10 cellular contexts compared by ENCODE assay signal in genomic region chr22:31286360-31287255, GRCh38. TPM values are rescaled to one million over a fixed set of nuclear protein-coding genes. Genes with fewer than 3 reads are reported as not detected.
DNase-seq lines count a peak whose midpoint lies in the region; ATAC-seq and TF ChIP-seq lines count a peak whose summit lies in the region.
"Had no signal": no experiment of that assay in that cellular context is flagged by ENCODE, and none has a peak within 500 bp of the region (broad histone marks: within the 10 kb centered on the region; RNA-seq: fewer than 3 reads in every experiment).

No MANE protein-coding gene starts in this region.

- CTCF ChIA-PET in CD4-positive, alpha-beta T cell (lab: Charles Lee) = interaction anchor here (2.1 to 2.2 kb wide), 2 partner anchors 14 to 27 kb away, joined by 11 to 15 read pairs; no protein-coding TSS in a partner anchor

- DNase-seq in CD4-positive, alpha-beta T cell = peak in 8 of 10 experiments; percentile 55 to 72 (median 61)
- DNase-seq in T-helper 22 cell (ENCODE audit: low read depth) = peak; percentile 68
- DNase-seq in psoas muscle = no peak
- no peak for DNase-seq in SW480 (ENCODE audit: low spot score)
- DNase-seq in DMS 273 treated with DMSO at 0.1 percent for 48 hours (lab: John Stamatoyannopoulos, UW) = no peak
- no peak for DNase-seq in NCI-H1694 (lab: John Stamatoyannopoulos, UW)
- DNase-seq: DMS53, H9 had no signal

- 77 to 80% (median 78%) methylated on average over 8 of the region's 8 CpGs for WGBS in psoas muscle, 3 donors

- H3K9me3 Mint-ChIP-seq in CD4-positive, alpha-beta T cell = no peaks in the 10 kb centered on the region
- peaks cover 0 to 3% (median 0%) of the 10 kb centered on the region in 5 experiments for H3K9me3 Mint-ChIP-seq in brain
- H3K9me3 Mint-ChIP-seq: H9 had no signal

- no peak overlapping the region for H3K4me3 ChIP-seq in psoas muscle

- peaks cover 100% of the 10 kb centered on the region for H3K36me3 Mint-ChIP-seq in CD4-positive, alpha-beta T cell (ENCODE audit: low read depth)
- peaks cover 27% of the 10 kb centered on the region for H3K36me3 Mint-ChIP-seq in brain

- no peaks in the 10 kb centered on the region for H3K9me3 ChIP-seq in CD4-positive, alpha-beta T cell (ENCODE audit: control insufficient read depth, low read length)
- H3K9me3 ChIP-seq in psoas muscle = no peaks in the 10 kb centered on the region

- H3K27me3 Mint-ChIP-seq in CD4-positive, alpha-beta T cell = no peaks in the 10 kb centered on the region
- H3K27me3 Mint-ChIP-seq in brain = peaks cover 7% of the 10 kb centered on the region

- peak overlapping the region; percentile 83 for H3K27ac ChIP-seq in CD4-positive, alpha-beta T cell (ENCODE audit: low read depth, low read length)
- peak overlapping the region; percentile 27 for H3K27ac ChIP-seq in psoas muscle

- peaks cover 17% of the 10 kb centered on the region for H3K4me1 ChIP-seq in psoas muscle

- intact Hi-C loops in CD4-positive, alpha-beta T cell (cut with DNase I, micrococcal nuclease) = loop anchor here in 1 of 2 experiments (5.0 kb wide), 1 partner anchor 206 kb away; no protein-coding TSS in a partner anchor
- intact Hi-C loops in psoas muscle (cut with DNase I) = no loop called here

- H3K4me1 Mint-ChIP-seq in CD4-positive, alpha-beta T cell (ENCODE audit: low read depth) = peaks cover 91% of the 10 kb centered on the region
- H3K4me1 Mint-ChIP-seq in brain = peaks cover 35% of the 10 kb centered on the region

- H3K36me3 ChIP-seq in psoas muscle (ENCODE audit: insufficient read depth in 1 of 2, low read depth in 1 of 2) = peaks cover 3 to 82% of the 10 kb centered on the region in 2 donors

- ATAC-seq in CD4-positive, alpha-beta T cell (ENCODE audit: poor library complexity) = peak; percentile 47
- ATAC-seq in psoas muscle = no peak
- no peak for ATAC-seq in HG03571 (IDR thresholded peaks at IDR 0.05; ENCODE audit: unreplicated experiment)

- POLR2A ChIA-PET in CD4-positive, alpha-beta T cell (lab: Charles Lee) = interaction anchor here (0.6 to 20.9 kb wide), 23 partner anchors 7 to 960 kb away, joined by 3 to 1064 read pairs (median 4); partner anchors contain the start of genes DRG1, MORC2, PATZ1 and PIK3IP1

- peak overlapping the region; percentile 94 for H3K4me3 Mint-ChIP-seq in CD4-positive, alpha-beta T cell
- no peak overlapping the region for H3K4me3 Mint-ChIP-seq in brain
- H3K4me3 Mint-ChIP-seq: H9 had no signal

- H3K27me3 ChIP-seq in CD4-positive, alpha-beta T cell (ENCODE audit: control insufficient read depth, insufficient read depth, low read length) = no peaks in the 10 kb centered on the region
- H3K27me3 ChIP-seq in psoas muscle (ENCODE audit: insufficient read depth in 3 of 3, low read length in 2 of 3) = no peaks in the 10 kb centered on the region

- H3K27ac Mint-ChIP-seq in CD4-positive, alpha-beta T cell = peak overlapping the region; percentile 98
- peak overlapping the region in 3 of 5 experiments; percentile 6 to 40 (median 31) for H3K27ac Mint-ChIP-seq in brain

- no peak for TF ChIP-seq CTCF in CD4-positive, alpha-beta T cell (IDR thresholded peaks at IDR 0.05)
- TF ChIP-seq CTCF in brain (conservative IDR thresholded peaks at IDR 0.05) (no peak), psoas muscle (IDR thresholded peaks at IDR 0.05) (no peak)

RNA-seq across cellular contexts. Expression of gene PIK3IP1, which starts 5.7 kb away (rescaled TPM):
- 1,000 to 10,000 TPM; 1,063 to 1,072 TPM for total RNA-seq in CD4-positive, alpha-beta T cell
- polyA plus RNA-seq in brain (ENCODE audit: insufficient read depth, low read depth, low replicate concordance) = 33.3 TPM
- 10 to 100 TPM in 1 of 4 donors, 1 to 10 TPM in 3; 3.4 to 11.6 (median 6.3) TPM for total RNA-seq in psoas muscle
- 10 to 100 TPM in 1 of 3 donors, 1 to 10 TPM in 2; 2.0 to 10.8 (median 8.4) TPM for polyA plus RNA-seq in psoas muscle

RNA-seq across cellular contexts. Expression of gene PATZ1, which starts 59.5 kb away (rescaled TPM):
- 10 to 100 TPM; 54.4 to 58.3 TPM for total RNA-seq in CD4-positive, alpha-beta T cell
- polyA plus RNA-seq in brain (ENCODE audit: insufficient read depth, low read depth, low replicate concordance) = 84.9 TPM
- 10 to 100 TPM in 3 of 4 donors, 1 to 10 TPM in 1; 7.4 to 14.2 (median 11.3) TPM for total RNA-seq in psoas muscle
- 1 to 10 TPM; 5.2 to 9.2 (median 7.3) TPM for polyA plus RNA-seq in psoas muscle

Comparison
In these comparisons a context has a peak if more than half of its experiments do, and no peak if none do; other contexts are left out.
1. DNase-seq: peak in CD4-positive, alpha-beta T cell (8 of 10) and T-helper 22 cell (single experiment); none in psoas muscle (0 of 2), SW480 (single experiment), DMS 273 treated with DMSO at 0.1 percent for 48 hours (single experiment) and NCI-H1694 (single experiment).
2. RNA of gene PIK3IP1, which starts 5.7 kb away (total RNA-seq): 1,063 to 1,072 TPM in CD4-positive, alpha-beta T cell; 3.4 to 11.6 TPM in psoas muscle; every median in the first group is over 10 times any median in the second.